In the genomic region with DNA sequence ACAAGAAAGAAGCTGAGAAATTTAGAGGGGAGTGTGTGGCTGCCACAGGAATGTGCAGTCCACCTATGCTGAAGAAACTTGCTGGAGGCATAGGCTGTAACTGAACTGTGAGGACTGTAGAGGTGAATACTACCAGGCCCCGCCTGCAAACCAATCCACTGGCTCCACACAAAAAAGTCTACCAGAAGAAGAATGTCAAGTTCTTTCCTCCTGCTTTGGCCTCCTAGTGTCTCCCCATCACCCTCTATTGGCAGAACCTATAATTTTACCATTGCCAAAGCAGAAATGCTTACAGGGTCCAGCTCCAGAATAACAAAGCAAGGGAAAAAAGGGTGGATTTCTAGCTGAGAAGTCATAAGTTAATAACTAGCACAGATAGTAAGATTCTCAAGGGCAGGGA, we compare ENCODE assay signal across 8 cellular contexts. TPM values are rescaled to one million over a fixed set of nuclear protein-coding genes. Genes with fewer than 3 reads are reported as not detected.
DNase-seq lines count a peak whose midpoint lies in the region; ATAC-seq and TF ChIP-seq lines count a peak whose summit lies in the region.

No MANE protein-coding gene starts in this region.

- H3K27ac ChIP-seq in VCaP = no peak overlapping the region

- H3K4me1 Mint-ChIP-seq in activated naive CD4-positive, alpha-beta T cell treated with anti-CD3 and anti-CD28 coated beads, Interleukin-2, amount 50 U/mL, for 24 hours = no peaks in the 10 kb centered on the region
- H3K4me1 Mint-ChIP-seq in osteocyte (ENCODE audit: unreplicated experiment) = no peaks in the 10 kb centered on the region

- TF ChIP-seq CTCF in VCaP (conservative IDR thresholded peaks at IDR 0.05) = 0 out of 2 replicates have a peak, but pooled peaks have one; percentile 8
- TF ChIP-seq CTCF in osteocyte (IDR thresholded peaks at IDR 0.05) = peak; percentile 30

- H3K27ac Mint-ChIP-seq in activated naive CD4-positive, alpha-beta T cell treated with anti-CD3 and anti-CD28 coated beads, Interleukin-2, amount 50 U/mL, for 24 hours = peak overlapping the region; percentile 38
- no peak overlapping the region for H3K27ac Mint-ChIP-seq in osteocyte (ENCODE audit: unreplicated experiment)

- H3K27me3 Mint-ChIP-seq in activated naive CD4-positive, alpha-beta T cell treated with anti-CD3 and anti-CD28 coated beads, Interleukin-2, amount 50 U/mL, for 24 hours = peaks cover 8% of the 10 kb centered on the region
- H3K27me3 Mint-ChIP-seq in osteocyte (ENCODE audit: unreplicated experiment) = peaks cover 27% of the 10 kb centered on the region

- H3K36me3 Mint-ChIP-seq in activated naive CD4-positive, alpha-beta T cell treated with anti-CD3 and anti-CD28 coated beads, Interleukin-2, amount 50 U/mL, for 24 hours = peaks cover 1% of the 10 kb centered on the region
- H3K36me3 Mint-ChIP-seq in osteocyte (ENCODE audit: unreplicated experiment) = no peaks in the 10 kb centered on the region

- ATAC-seq in HG03095 (IDR thresholded peaks at IDR 0.05; ENCODE audit: unreplicated experiment) = peak; percentile 57
- no peak for ATAC-seq in GM19467 (IDR thresholded peaks at IDR 0.05; ENCODE audit: unreplicated experiment)
- ATAC-seq in HG02973 (IDR thresholded peaks at IDR 0.05; ENCODE audit: unreplicated experiment) = no peak
- ATAC-seq in HG03521 (IDR thresholded peaks at IDR 0.05; ENCODE audit: unreplicated experiment) = no peak

- no peaks in the 10 kb centered on the region for H3K9me3 Mint-ChIP-seq in activated naive CD4-positive, alpha-beta T cell treated with anti-CD3 and anti-CD28 coated beads, Interleukin-2, amount 50 U/mL, for 24 hours
- H3K9me3 Mint-ChIP-seq in osteocyte (ENCODE audit: unreplicated experiment) = no peaks in the 10 kb centered on the region

- no peak for DNase-seq in activated naive CD4-positive, alpha-beta T cell treated with Interleukin-2 at 50 U/mL for 16 hours
- no peak for DNase-seq in osteocyte (ENCODE audit: extremely low spot score, unreplicated experiment)

- no peak overlapping the region for H3K4me3 Mint-ChIP-seq in activated naive CD4-positive, alpha-beta T cell treated with anti-CD3 and anti-CD28 coated beads, Interleukin-2, amount 50 U/mL, for 24 hours
- no peak overlapping the region for H3K4me3 Mint-ChIP-seq in osteocyte (ENCODE audit: unreplicated experiment)

RNA-seq across cellular contexts. Expression of a gene that starts 5.9 kb away (rescaled TPM):
- 155 and 162 TPM in 2 replicates for total RNA-seq in osteocyte

RNA-seq across cellular contexts. Expression of a gene that starts 19.4 kb away (rescaled TPM):
- total RNA-seq in osteocyte = 71.0 and 74.9 TPM in 2 replicates
